8 cellular contexts compared by ENCODE assay signal in the genomic region with DNA sequence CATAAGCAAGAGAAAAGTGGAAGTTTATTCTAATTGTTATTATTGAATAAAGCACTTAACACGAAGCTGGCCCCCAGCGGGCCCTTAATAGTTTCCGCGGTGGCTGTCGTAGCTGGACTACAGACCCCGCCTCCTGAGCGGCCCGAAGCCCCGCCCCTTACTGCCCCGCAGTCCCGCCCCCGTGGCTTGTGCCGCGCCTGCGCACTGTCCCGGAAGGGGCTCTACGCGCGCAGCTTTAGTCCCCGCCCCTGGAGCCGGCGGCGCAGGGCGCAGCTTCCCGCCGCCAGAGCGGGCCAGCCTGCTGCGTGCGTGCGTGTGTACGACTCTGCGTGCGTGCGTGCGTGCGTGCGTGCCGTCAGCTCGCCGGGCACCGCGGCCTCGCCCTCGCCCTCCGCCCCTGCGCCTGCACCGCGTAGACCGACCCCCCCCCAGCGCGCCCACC. TPM values are rescaled to one million over a fixed set of nuclear protein-coding genes. Genes with fewer than 3 reads are reported as not detected.
DNase-seq lines count a peak whose midpoint lies in the region; ATAC-seq, FAIRE-seq and TF ChIP-seq lines count a peak whose summit lies in the region.

A gene with protein sequence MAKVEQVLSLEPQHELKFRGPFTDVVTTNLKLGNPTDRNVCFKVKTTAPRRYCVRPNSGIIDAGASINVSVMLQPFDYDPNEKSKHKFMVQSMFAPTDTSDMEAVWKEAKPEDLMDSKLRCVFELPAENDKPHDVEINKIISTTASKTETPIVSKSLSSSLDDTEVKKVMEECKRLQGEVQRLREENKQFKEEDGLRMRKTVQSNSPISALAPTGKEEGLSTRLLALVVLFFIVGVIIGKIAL (plus strand): TSS at position 348 of the 442 bp plus-strand sequence. CDS start 231 bp downstream, outside the sequence.

- peaks cover 7% of the 10 kb centered on the region for H3K36me3 Mint-ChIP-seq in endothelial cell (ENCODE audit: low read depth, unreplicated experiment)

- peaks cover 43% of the 10 kb centered on the region for H4K20me1 ChIP-seq in OCI-LY3 (ENCODE audit: insufficient read depth, low read length)

- H3K9ac ChIP-seq in HUES64 (ENCODE audit: low read depth, low read length) (peak within 1 kb of the TSS; percentile 87), OCI-LY3 (ENCODE audit: low read length) (peak within 1 kb of the TSS; percentile 83)

- ATAC-seq in GM21515 (IDR thresholded peaks at IDR 0.05; ENCODE audit: unreplicated experiment), result peak; percentile 95

- peaks cover 48% of the 10 kb centered on the region for H3K79me2 ChIP-seq in OCI-LY3 (ENCODE audit: low read length)

- H3K4me3 Mint-ChIP-seq in endothelial cell (ENCODE audit: unreplicated experiment), result peak within 1 kb of the TSS; percentile 95

- DNase-seq in D721Med (ENCODE audit: insufficient read length, low spot score) (peak; percentile 27), endothelial cell (ENCODE audit: low spot score) (peak; percentile 98), middle frontal gyrus (ENCODE audit: extremely low spot score, low spot score) (peak; percentile 92)
- DNase-seq in activated CD8-positive, alpha-beta memory T cell treated with anti-CD3 and anti-CD28 coated beads, Interleukin-2, amount 50 U/mL, for 48 hours, result peak; percentile 99
- DNase-seq in stimulated activated CD8-positive, alpha-beta memory T cell treated with anti-CD3 and anti-CD28 coated beads, Interleukin-2, amount 100 ng/mL, for 1 hour (ENCODE audit: low read depth in 2 of 2), result peak; percentile 96 to 98

- H3K9me3 Mint-ChIP-seq in endothelial cell (ENCODE audit: unreplicated experiment), result no peaks in the 10 kb centered on the region

- WGBS in HUES64, result under 1% methylated on average over 51 of the region's 51 CpGs

- H3K27ac ChIP-seq in HUES64 (ENCODE audit: low read depth, low read length), result peak within 1 kb of the TSS; percentile 86
- H3K27ac ChIP-seq in OCI-LY3 (ENCODE audit: low read length), result peak within 1 kb of the TSS; percentile 40

- H3K4me1 ChIP-seq in HUES64 (ENCODE audit: insufficient read depth, low read length) (peaks cover 11% of the 10 kb centered on the region), OCI-LY3 (ENCODE audit: low read length) (peaks cover 15% of the 10 kb centered on the region)

- H2AFZ ChIP-seq in OCI-LY3 (ENCODE audit: low read depth, low read length), result peak within 1 kb of the TSS; percentile 61

- H3K27me3 Mint-ChIP-seq in endothelial cell (ENCODE audit: unreplicated experiment), result peaks cover 4% of the 10 kb centered on the region

- H3K36me3 ChIP-seq in HUES64 (ENCODE audit: insufficient read depth, low read length), result peaks cover 23% of the 10 kb centered on the region; the same call in 1 of the 2 replicates
- peaks cover 32% of the 10 kb centered on the region for H3K36me3 ChIP-seq in OCI-LY3 (replicated peaks; ENCODE audit: low read depth, low read length)

- H3K4me3 ChIP-seq in HUES64 (ENCODE audit: low read length) (peak within 1 kb of the TSS; percentile 73), OCI-LY3 (ENCODE audit: low read length) (peak within 1 kb of the TSS; percentile 89)

- TF ChIP-seq CTCF in D721Med (IDR thresholded peaks at IDR 0.05; ENCODE audit: insufficient read depth, missing control alignments) (no peak), OCI-LY3 (IDR thresholded peaks at IDR 0.05; ENCODE audit: low read depth, low read length) (no peak), endothelial cell (IDR thresholded peaks at IDR 0.05; ENCODE audit: unreplicated experiment) (no peak)

- H3K27me3 ChIP-seq in HUES64 (ENCODE audit: insufficient read depth, low read length) (no peaks in the 10 kb centered on the region), OCI-LY3 (ENCODE audit: low read depth, low read length) (no peaks in the 10 kb centered on the region)

- no peaks in the 10 kb centered on the region for H3K9me3 ChIP-seq in HUES64 (ENCODE audit: insufficient read depth, low read depth, low read length)
- H3K9me3 ChIP-seq in OCI-LY3 (ENCODE audit: insufficient read depth, low read length), result no peaks in the 10 kb centered on the region

- H3K4me1 Mint-ChIP-seq in endothelial cell (ENCODE audit: unreplicated experiment), result peaks cover 19% of the 10 kb centered on the region

- H3K4me2 ChIP-seq in OCI-LY3 (ENCODE audit: low read length), result peak within 1 kb of the TSS; percentile 95

- H3K27ac Mint-ChIP-seq in endothelial cell (ENCODE audit: unreplicated experiment), result peak within 1 kb of the TSS; percentile 90

- FAIRE-seq in D721Med (lab: Jason Lieb, UNC), result no peak

RNA-seq across cellular contexts. Expression of the gene that starts here (rescaled TPM):
- polyA plus RNA-seq in HUES64 (2013, experiment 1 of 2), result 33.0 TPM
- polyA plus RNA-seq in HUES64 (2013, experiment 2 of 2), result 41.6 TPM
- 55.5 TPM for total RNA-seq in endothelial cell (ENCODE audit: unreplicated experiment)

Comparison
In these comparisons a context has a peak if more than half of its experiments do, and no peak if none do; other contexts are left out.
1. Peak in every context shown above with its lines: DNase-seq, ATAC-seq, H3K4me3 ChIP-seq and H3K27ac ChIP-seq.
2. DNase-seq: peak in every context shown above with its lines; median percentile 99 in activated CD8-positive, alpha-beta memory T cell treated with anti-CD3 and anti-CD28 coated beads, Interleukin-2, amount 50 U/mL, for 48 hours; 98 in endothelial cell; 97 in stimulated activated CD8-positive, alpha-beta memory T cell treated with anti-CD3 and anti-CD28 coated beads, Interleukin-2, amount 100 ng/mL, for 1 hour; 92 in middle frontal gyrus; 27 in D721Med.